In genomic region chr1:17377325-17377953, GRCh38 we compare ENCODE assay signal across 2 cellular contexts.
TF ChIP-seq lines count a peak whose summit lies in the region.

No MANE protein-coding gene starts in this region.

TF ChIP-seq in H1, 55 proteins besides CTCF, POLR2A, EP300 and RAD21:
- TF ChIP-seq JUN (IDR thresholded peaks at IDR 0.05; ENCODE audit: low read depth, low read length): no peak
- TF ChIP-seq ATF2 (IDR thresholded peaks at IDR 0.05; ENCODE audit: low read length): 0 out of 2 replicates have a peak, but pooled peaks have one; percentile 34
- TF ChIP-seq EZH2 (IDR thresholded peaks at IDR 0.05; ENCODE audit: low read depth, low read length, severe bottlenecking): no peak
- TF ChIP-seq SIN3A (conservative IDR thresholded peaks at IDR 0.05 in 1 of 2, IDR thresholded peaks at IDR 0.05 in 1 of 2; ENCODE audit: low read depth in 1 of 2, low read length in 2 of 2): peak; percentile 63 to 68; a peak in 2 of 4 replicates
- TF ChIP-seq SP1 (IDR thresholded peaks at IDR 0.05; ENCODE audit: low read depth, low read length): peak; percentile 81
- TF ChIP-seq, protein P1, sequence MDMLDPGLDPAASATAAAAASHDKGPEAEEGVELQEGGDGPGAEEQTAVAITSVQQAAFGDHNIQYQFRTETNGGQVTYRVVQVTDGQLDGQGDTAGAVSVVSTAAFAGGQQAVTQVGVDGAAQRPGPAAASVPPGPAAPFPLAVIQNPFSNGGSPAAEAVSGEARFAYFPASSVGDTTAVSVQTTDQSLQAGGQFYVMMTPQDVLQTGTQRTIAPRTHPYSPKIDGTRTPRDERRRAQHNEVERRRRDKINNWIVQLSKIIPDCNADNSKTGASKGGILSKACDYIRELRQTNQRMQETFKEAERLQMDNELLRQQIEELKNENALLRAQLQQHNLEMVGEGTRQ (IDR thresholded peaks at IDR 0.05; ENCODE audit: low read length): peak; percentile 90
- no peak for TF ChIP-seq FOSL1 (IDR thresholded peaks at IDR 0.05; ENCODE audit: insufficient read depth, low read depth, low read length)
- TF ChIP-seq YY1 (IDR thresholded peaks at IDR 0.05; ENCODE audit: low read depth, low read length): 0 out of 2 replicates have a peak, but pooled peaks have one; percentile 52
- no peak for TF ChIP-seq BACH1 (IDR thresholded peaks at IDR 0.05; ENCODE audit: low read length)
- no peak for TF ChIP-seq SRF (IDR thresholded peaks at IDR 0.05; ENCODE audit: low read depth, low read length)
- TF ChIP-seq BCL11A (IDR thresholded peaks at IDR 0.05; ENCODE audit: low read depth in 2 of 2, low read length in 2 of 2): no peak
- TF ChIP-seq, protein P2, sequence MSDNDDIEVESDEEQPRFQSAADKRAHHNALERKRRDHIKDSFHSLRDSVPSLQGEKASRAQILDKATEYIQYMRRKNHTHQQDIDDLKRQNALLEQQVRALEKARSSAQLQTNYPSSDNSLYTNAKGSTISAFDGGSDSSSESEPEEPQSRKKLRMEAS (IDR thresholded peaks at IDR 0.05): peak; percentile 28
- TF ChIP-seq NRF1 (IDR thresholded peaks at IDR 0.05; ENCODE audit: low read depth, low read length): no peak
- peak; percentile 41 for TF ChIP-seq ASH2L (IDR thresholded peaks at IDR 0.05; ENCODE audit: low read length)
- no peak for TF ChIP-seq KDM4A (IDR thresholded peaks at IDR 0.05; ENCODE audit: low read depth, low read length, severe bottlenecking)
- peak; percentile 91; the same call in 1 of the 2 replicates for TF ChIP-seq RBBP5 (IDR thresholded peaks at IDR 0.05; ENCODE audit: borderline replicate concordance, low read depth, low read length)
- TF ChIP-seq TEAD4 (IDR thresholded peaks at IDR 0.05; ENCODE audit: low read depth, low read length): no peak
- TF ChIP-seq HDAC2 (IDR thresholded peaks at IDR 0.05; ENCODE audit: borderline replicate concordance in 1 of 2, low read depth in 2 of 2, low read length in 2 of 2): 0 out of 4 replicates have a peak, but pooled peaks of 1 of the 2 experiments have one; percentile 2
- TF ChIP-seq GTF2F1 (IDR thresholded peaks at IDR 0.05; ENCODE audit: borderline replicate concordance, low read depth, low read length): peak; percentile 76; the same call in 1 of the 2 replicates
- TF ChIP-seq RXRA (IDR thresholded peaks at IDR 0.05; ENCODE audit: insufficient read depth, low read depth, low read length): no peak
- TF ChIP-seq EGR1 (IDR thresholded peaks at IDR 0.05; ENCODE audit: borderline replicate concordance, low read depth, low read length): no peak
- TF ChIP-seq TAF1 (IDR thresholded peaks at IDR 0.05; ENCODE audit: low read depth, low read length): no peak
- no peak for TF ChIP-seq SAP30 (IDR thresholded peaks at IDR 0.05; ENCODE audit: insufficient read depth, insufficient replicate concordance, low read length)
- no peak for TF ChIP-seq TBP (IDR thresholded peaks at IDR 0.05; ENCODE audit: low read depth, low read length)

TF ChIP-seq in SK-N-SH, 30 proteins besides CTCF, POLR2A, EP300 and RAD21:
- TF ChIP-seq EZH2phosphoT487 (IDR thresholded peaks at IDR 0.05; ENCODE audit: borderline replicate concordance, low read depth) (no peak), RFX5 (IDR thresholded peaks at IDR 0.05; ENCODE audit: low read length) (no peak), SMC3 (IDR thresholded peaks at IDR 0.05; ENCODE audit: low read depth, low read length) (no peak), GABPA (IDR thresholded peaks at IDR 0.05; ENCODE audit: low read depth) (no peak), JUND (IDR thresholded peaks at IDR 0.05) (no peak), MXI1 (IDR thresholded peaks at IDR 0.05; ENCODE audit: low read depth, low read length) (no peak), CHD2 (IDR thresholded peaks at IDR 0.05; ENCODE audit: low read length, partially characterized antibody) (no peak), NRF1 (IDR thresholded peaks at IDR 0.05; ENCODE audit: low read depth, low read length) (no peak), TCF12 (IDR thresholded peaks at IDR 0.05) (no peak), GATA2 (CRISPR knock-in tag; IDR thresholded peaks at IDR 0.05) (no peak), TEAD4 (IDR thresholded peaks at IDR 0.05; ENCODE audit: borderline replicate concordance, insufficient read depth) (no peak)
- TF ChIP-seq, protein P2 (IDR thresholded peaks at IDR 0.05; ENCODE audit: low read depth): no peak
- TF ChIP-seq, protein P3, sequence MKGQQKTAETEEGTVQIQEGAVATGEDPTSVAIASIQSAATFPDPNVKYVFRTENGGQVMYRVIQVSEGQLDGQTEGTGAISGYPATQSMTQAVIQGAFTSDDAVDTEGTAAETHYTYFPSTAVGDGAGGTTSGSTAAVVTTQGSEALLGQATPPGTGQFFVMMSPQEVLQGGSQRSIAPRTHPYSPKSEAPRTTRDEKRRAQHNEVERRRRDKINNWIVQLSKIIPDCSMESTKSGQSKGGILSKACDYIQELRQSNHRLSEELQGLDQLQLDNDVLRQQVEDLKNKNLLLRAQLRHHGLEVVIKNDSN (IDR thresholded peaks at IDR 0.05; ENCODE audit: borderline replicate concordance, low read depth): no peak
- TF ChIP-seq, protein P1 (IDR thresholded peaks at IDR 0.05; ENCODE audit: borderline replicate concordance, low read depth, low read length): no peak
